Comparison of ENCODE assay signal across 8 cellular contexts in genomic region chr9:94861589-94862241, GRCh38.
DNase-seq lines count a peak whose midpoint lies in the region; ATAC-seq and TF ChIP-seq lines count a peak whose summit lies in the region.

No MANE protein-coding gene starts in this region.

- ATAC-seq in activated T-cell treated with anti-CD3 and anti-CD28 coated beads, Interleukin-2, amount 50 U/mL, for 72 hours (replicated peaks in 1 of 2), result peak; percentile 14 to 28
- ATAC-seq in right lobe of liver (peak; percentile 79 to 85 (median 83)), left ventricle myocardium superior (no peak)

- H3T11ph ChIP-seq in H9 (ENCODE audit: low read length), result no peak overlapping the region

- H4K91ac ChIP-seq in H9 (ENCODE audit: insufficient read length, low read depth, low read length), result no peak overlapping the region

- WGBS in H9 (ENCODE audit: extremely low coverage, insufficient read length, low lambda C conversion rate), result no CpG with 5 or more reads among the region's 11 CpGs
- WGBS in right lobe of liver (ENCODE audit: insufficient coverage, low coverage, low lambda C conversion rate, missing lambda C conversion rate), result 16% methylated on average over 11 of the region's 11 CpGs

- no peaks in the 10 kb centered on the region for H3K79me1 ChIP-seq in H9 (ENCODE audit: insufficient read depth, low read depth, low read length, poor library complexity, severe bottlenecking)

- H3K4me3 Mint-ChIP-seq in H9, result no peak overlapping the region
- peak overlapping the region; percentile 65 to 66 for H3K4me3 Mint-ChIP-seq in activated T-cell treated with anti-CD3 and anti-CD28 coated beads, Interleukin-2, amount 50 U/mL, for 72 hours

- no peak overlapping the region for H2BK5ac ChIP-seq in H9 (ENCODE audit: insufficient read length, low read length)

- no peak overlapping the region for H2BK15ac ChIP-seq in H9 (ENCODE audit: low read depth, low read length)

- no peaks in the 10 kb centered on the region for H3K79me2 ChIP-seq in H9 (ENCODE audit: insufficient read depth, low read length)

- H3K9ac ChIP-seq in H9 (ENCODE audit: extremely low read depth, insufficient read length, low read length), result no peak overlapping the region

- H2BK12ac ChIP-seq in H9 (ENCODE audit: insufficient read length, low read depth, low read length), result no peak overlapping the region

- H3K36me3 Mint-ChIP-seq in H9 (ENCODE audit: insufficient read depth in 1 of 3, low read depth in 3 of 3), result peaks cover 0 to 8% (median 5%) of the 10 kb centered on the region in 3 experiments; a peak in 3 of 7 replicates
- H3K36me3 Mint-ChIP-seq in activated T-cell treated with anti-CD3 and anti-CD28 coated beads, Interleukin-2, amount 50 U/mL, for 72 hours (ENCODE audit: insufficient read depth in 2 of 2), result peaks cover 3 to 5% of the 10 kb centered on the region in 2 donors

- H3K14ac ChIP-seq in H9 (ENCODE audit: insufficient read depth, low read length), result no peak overlapping the region

- DNase-seq in AG08396 (ENCODE audit: low spot score) (peak; percentile 51), H9 (no peak), right lobe of liver (no peak), NCI-H526 (lab: John Stamatoyannopoulos, UW) (no peak), G401 (ENCODE audit: low spot score) (no peak), DMS153 treated with DMSO at 0.1 percent for 48 hours (lab: John Stamatoyannopoulos, UW; ENCODE audit: unreplicated experiment) (no peak), left ventricle myocardium superior (no peak)
- no peak for DNase-seq in activated T-cell treated with anti-CD3 and anti-CD28 coated beads, Interleukin-2, amount 50 U/mL, for 72 hours

- no peaks in the 10 kb centered on the region for H3K27me3 Mint-ChIP-seq in H9 (ENCODE audit: low read depth)
- H3K27me3 Mint-ChIP-seq in activated T-cell treated with anti-CD3 and anti-CD28 coated beads, Interleukin-2, amount 50 U/mL, for 72 hours (ENCODE audit: low read depth), result no peaks in the 10 kb centered on the region

- H2AK5ac ChIP-seq in H9 (ENCODE audit: insufficient read length, low read length), result no peak overlapping the region

- no peak overlapping the region for H2BK20ac ChIP-seq in H9 (ENCODE audit: low read depth, low read length, poor library complexity, severe bottlenecking)

- peak overlapping the region in 2 of 3 experiments; percentile 13 to 20; a peak in 1 of 7 replicates for H3K27ac Mint-ChIP-seq in H9
- H3K27ac Mint-ChIP-seq in activated T-cell treated with anti-CD3 and anti-CD28 coated beads, Interleukin-2, amount 50 U/mL, for 72 hours, result peak overlapping the region; percentile 58

- in situ Hi-C loops in G401 (cut with HindIII; ENCODE audit: low sequenced_read_pairs), result no loop called here

- no peak overlapping the region for H4K5ac ChIP-seq in H9 (ENCODE audit: insufficient read length, low read depth, low read length)

- no peaks in the 10 kb centered on the region for H4K20me1 ChIP-seq in H9 (ENCODE audit: control insufficient read depth, insufficient read depth, insufficient read length)

- TF ChIP-seq CTCF in H9 (conservative IDR thresholded peaks at IDR 0.05) (no peak), right lobe of liver (IDR thresholded peaks at IDR 0.05) (peak in 1 of 4 donors; percentile 9)

- H3K4me2 ChIP-seq in H9 (ENCODE audit: insufficient read depth, insufficient read length, low read length), result no peak overlapping the region

- H3K56ac ChIP-seq in H9 (ENCODE audit: insufficient read length, low read depth, low read length), result no peak overlapping the region

- H3K4me1 Mint-ChIP-seq in H9, result peaks cover 11 to 18% of the 10 kb centered on the region in 2 experiments
- peaks cover 42% of the 10 kb centered on the region for H3K4me1 Mint-ChIP-seq in activated T-cell treated with anti-CD3 and anti-CD28 coated beads, Interleukin-2, amount 50 U/mL, for 72 hours (ENCODE audit: low read depth)

- H4K8ac ChIP-seq in H9 (replicated peaks; ENCODE audit: insufficient read length, low read depth, low read length), result no peak overlapping the region

- no peak overlapping the region for H2BK120ac ChIP-seq in H9 (ENCODE audit: low read depth, low read length, poor library complexity, severe bottlenecking)

- no peak overlapping the region for H2AFZ ChIP-seq in H9 (ENCODE audit: low read length)

- peak; percentile 49 for TF ChIP-seq POLR2A in right lobe of liver (IDR thresholded peaks at IDR 0.05)

- no peaks in the 10 kb centered on the region for H3K9me3 Mint-ChIP-seq in H9
- peaks cover 1 to 3% of the 10 kb centered on the region in 2 donors for H3K9me3 Mint-ChIP-seq in activated T-cell treated with anti-CD3 and anti-CD28 coated beads, Interleukin-2, amount 50 U/mL, for 72 hours

- H3K4ac ChIP-seq in H9 (ENCODE audit: low read depth, low read length), result no peak overlapping the region

- H3K18ac ChIP-seq in H9 (ENCODE audit: insufficient read length, low read depth, low read length), result no peak overlapping the region

- H3K27ac ChIP-seq in H9 (ENCODE audit: insufficient read length, low read depth, low read length) (no peak overlapping the region), right lobe of liver (peak overlapping the region; percentile 88 to 98 (median 94))

- no peak overlapping the region for H3K23ac ChIP-seq in H9 (ENCODE audit: insufficient read length, low read depth, low read length)

- no peaks in the 10 kb centered on the region for H3K27me3 ChIP-seq in H9 (ENCODE audit: insufficient read depth, low read length)
- H3K27me3 ChIP-seq in right lobe of liver, result no peaks in the 10 kb centered on the region

- peak overlapping the region in 1 of 3 donors; percentile 3 for H3K4me3 ChIP-seq in right lobe of liver

- H3K9me3 ChIP-seq in H9 (ENCODE audit: control insufficient read depth, low read depth, low read length) (no peaks in the 10 kb centered on the region), right lobe of liver (no peaks in the 10 kb centered on the region)

- intact Hi-C loops in right lobe of liver (cut with DNase I) (no loop called here), left ventricle myocardium superior (cut with micrococcal nuclease) (loop anchor here (10.0 kb wide), 1 partner anchor 57 kb away; no protein-coding TSS in a partner anchor)

- H3K36me3 ChIP-seq in right lobe of liver, result no peaks in the 10 kb centered on the region

- H3K4me1 ChIP-seq in H9 (ENCODE audit: insufficient read depth, low read length) (peaks cover 5% of the 10 kb centered on the region), right lobe of liver (peaks cover under 1 to 29% (median 15%) of the 10 kb centered on the region in 4 donors)

- no peaks in the 10 kb centered on the region for H3K23me2 ChIP-seq in H9 (ENCODE audit: insufficient read length, low read depth, low read length, poor library complexity, severe bottlenecking)

Comparison
In these comparisons a context has a peak if more than half of its experiments do, and no peak if none do; other contexts are left out.
1. H3K4me3 Mint-ChIP-seq: peak in activated T-cell treated with anti-CD3 and anti-CD28 coated beads, Interleukin-2, amount 50 U/mL, for 72 hours (2 of 2); none in H9 (0 of 2).